In genomic region chr9:2639786-2640185, GRCh38 we compare ENCODE assay signal across 24 cellular contexts.
"Had no signal": no experiment of that assay in that cellular context is flagged by ENCODE, and none has a peak within 500 bp of the region (broad histone marks: within the 10 kb centered on the region; RNA-seq: fewer than 3 reads in every experiment).

No MANE protein-coding gene starts in this region.

- H3K4me3 ChIP-seq: hepatocyte, tibial artery had no signal

- H3K4me3 Mint-ChIP-seq: activated naive CD4-positive, alpha-beta T cell treated with anti-CD3 and anti-CD28 coated beads for 36 hours; activated naive CD8-positive, alpha-beta T cell treated with anti-CD3 and anti-CD28 coated beads, Interleukin-2, amount 10 ng/mL, durations not matched to agents 7 days and 5 days; immature natural killer cell; memory B cell; nephron; WTC11 had no signal

- H3K9me3 Mint-ChIP-seq: activated naive CD8-positive, alpha-beta T cell treated with anti-CD3 and anti-CD28 coated beads, Interleukin-2, amount 10 ng/mL, durations not matched to agents 7 days and 5 days; memory B cell; nephron; WTC11 had no signal

- H3K27ac Mint-ChIP-seq: activated naive CD4-positive, alpha-beta T cell treated with anti-CD3 and anti-CD28 coated beads for 36 hours; activated naive CD8-positive, alpha-beta T cell treated with anti-CD3 and anti-CD28 coated beads, Interleukin-2, amount 10 ng/mL, durations not matched to agents 7 days and 5 days; immature natural killer cell; memory B cell; nephron; WTC11 had no signal

- H2AFZ ChIP-seq: hepatocyte had no signal

- H3K27me3 ChIP-seq: foreskin keratinocyte, hepatocyte, neutrophil, tibial artery had no signal

- H3K79me2 ChIP-seq: hepatocyte had no signal

- ATAC-seq: foreskin keratinocyte, WTC11 had no signal

- FAIRE-seq: endometrium had no signal

- H3K4me1 ChIP-seq: foreskin keratinocyte, tibial artery had no signal

- H3K36me3 ChIP-seq: neutrophil had no signal

- H3K9me3 ChIP-seq: neutrophil, tibial artery had no signal

- DNase-seq: activated effector memory CD4-positive, alpha-beta T cell treated with Interleukin-2 at 50 U/mL for 16 hours; activated naive CD4-positive, alpha-beta T cell treated with anti-CD3 and anti-CD28 coated beads for 36 hours; activated naive CD8-positive, alpha-beta T cell treated with anti-CD3 and anti-CD28 coated beads, Interleukin-2, amount 10 ng/mL, durations not matched to agents 7 days and 5 days; activated T-cell treated with anti-CD3 and anti-CD28 coated beads, Interleukin-2, amount 50 U/mL, for 1 hour; amygdala; cortex of kidney; foreskin keratinocyte; immature natural killer cell; kidney glomerular epithelial cell; posterior cingulate gyrus; retina; stimulated activated CD4-positive, alpha-beta T cell treated with anti-CD3 and anti-CD28 coated beads, Interleukin-12 subunit alpha, Interleukin-12 subunit beta, amount 100 ng/mL, for 4 hours; stimulated activated CD4-positive, alpha-beta T cell treated with anti-CD3 and anti-CD28 coated beads, Interleukin-4, amount 100 ng/mL, for 4 hours; stimulated activated naive CD8-positive, alpha-beta T cell treated with anti-CD3 and anti-CD28 coated beads, Interleukin-15, Interleukin-2, amounts not matched to agents 100 U/mL and 50 U/mL, for 24 hours; substantia nigra; T-helper 1 cell; T1000; tibial artery had no signal

- H3K27ac ChIP-seq: foreskin keratinocyte, hepatocyte, neutrophil, tibial artery had no signal

- H3K4me1 Mint-ChIP-seq: immature natural killer cell, memory B cell had no signal

- H3K27me3 Mint-ChIP-seq: activated naive CD8-positive, alpha-beta T cell treated with anti-CD3 and anti-CD28 coated beads, Interleukin-2, amount 10 ng/mL, durations not matched to agents 7 days and 5 days had no signal

- H3K36me3 Mint-ChIP-seq: memory B cell had no signal

- H3K4me2 ChIP-seq: hepatocyte had no signal
